Comparison of ENCODE assay signal across 8 cellular contexts in genomic region chr6:32191696-32192607, GRCh38.
DNase-seq lines count a peak whose midpoint lies in the region; ATAC-seq and TF ChIP-seq lines count a peak whose summit lies in the region.

No MANE protein-coding gene starts in this region.

- H3K27me3 ChIP-seq in iPS-15b (ENCODE audit: control insufficient read depth, insufficient read depth, low read length) = no peaks in the 10 kb centered on the region

- peaks cover 13% of the 10 kb centered on the region for H3K4me1 ChIP-seq in iPS-15b (ENCODE audit: control insufficient read depth, insufficient read depth, low read length)

- no peaks in the 10 kb centered on the region for H3K9me3 Mint-ChIP-seq in stimulated activated naive CD8-positive, alpha-beta T cell treated with anti-CD3 and anti-CD28 coated beads, Interleukin-15, amount 100 ng/mL, for 72 hours

- DNase-seq in HFF-Myc (ENCODE audit: extremely low read depth, low read depth) (no peak), Ammon's horn (ENCODE audit: low spot score) (no peak), ACHN (no peak)
- peak; percentile 38 to 39 for DNase-seq in activated T-cell treated with anti-CD3 and anti-CD28 coated beads, Interleukin-2, amount 50 U/mL, for 48 hours
- DNase-seq in stimulated activated naive CD8-positive, alpha-beta T cell treated with anti-CD3 and anti-CD28 coated beads, Interleukin-15, amount 100 ng/mL, for 72 hours = no peak
- no peak for DNase-seq in activated CD4-positive, alpha-beta T cell treated with anti-CD3 and anti-CD28 coated beads, Interleukin-2, amount 50 U/mL, for 4 hours

- TF ChIP-seq CTCF in HFF-Myc (IDR thresholded peaks at IDR 0.05; ENCODE audit: low read depth, low read length, missing control alignments) = no peak

- H3K4me3 ChIP-seq in HFF-Myc (replicated peaks; ENCODE audit: low read depth, low read length) = peak overlapping the region; percentile 17; the same call in 1 of the 2 replicates
- no peak overlapping the region for H3K4me3 ChIP-seq in iPS-15b (ENCODE audit: low read depth, low read length)

- H3K9me3 ChIP-seq in iPS-15b (ENCODE audit: control insufficient read depth, insufficient read depth, low read length) = no peaks in the 10 kb centered on the region

- peak overlapping the region; percentile 3 for H3K9ac ChIP-seq in iPS-15b (ENCODE audit: low read depth, low read length)

- H3K27ac Mint-ChIP-seq in stimulated activated naive CD8-positive, alpha-beta T cell treated with anti-CD3 and anti-CD28 coated beads, Interleukin-15, amount 100 ng/mL, for 72 hours = peak overlapping the region; percentile 97 to 98

- peaks cover 63% of the 10 kb centered on the region for H3K4me1 Mint-ChIP-seq in stimulated activated naive CD8-positive, alpha-beta T cell treated with anti-CD3 and anti-CD28 coated beads, Interleukin-15, amount 100 ng/mL, for 72 hours

- in situ Hi-C loops in ACHN (cut with HindIII; ENCODE audit: low pct_ligation_motif_present, low pct_unique_long_range_greater_than_20kb, low sequenced_read_pairs) = no loop called here

- no peaks in the 10 kb centered on the region for H3K27me3 Mint-ChIP-seq in stimulated activated naive CD8-positive, alpha-beta T cell treated with anti-CD3 and anti-CD28 coated beads, Interleukin-15, amount 100 ng/mL, for 72 hours

- ATAC-seq in stimulated activated naive CD8-positive, alpha-beta T cell treated with anti-CD3 and anti-CD28 coated beads, Interleukin-15, amount 100 ng/mL, for 72 hours = no peak
- no peak for ATAC-seq in GM18858 (IDR thresholded peaks at IDR 0.05; ENCODE audit: unreplicated experiment)

- peak overlapping the region; percentile 94 to 95 for H3K4me3 Mint-ChIP-seq in stimulated activated naive CD8-positive, alpha-beta T cell treated with anti-CD3 and anti-CD28 coated beads, Interleukin-15, amount 100 ng/mL, for 72 hours

- H3K36me3 ChIP-seq in iPS-15b (ENCODE audit: control insufficient read depth, insufficient read depth, low read length) = peaks cover 9% of the 10 kb centered on the region

Comparison
In these comparisons a context has a peak if more than half of its experiments do, and no peak if none do; other contexts are left out.
1. DNase-seq: peak in activated T-cell treated with anti-CD3 and anti-CD28 coated beads, Interleukin-2, amount 50 U/mL, for 48 hours (2 of 2); none in HFF-Myc (single experiment), stimulated activated naive CD8-positive, alpha-beta T cell treated with anti-CD3 and anti-CD28 coated beads, Interleukin-15, amount 100 ng/mL, for 72 hours (0 of 2), Ammon's horn (single experiment), ACHN (single experiment) and activated CD4-positive, alpha-beta T cell treated with anti-CD3 and anti-CD28 coated beads, Interleukin-2, amount 50 U/mL, for 4 hours (0 of 2).